In the genomic region with DNA sequence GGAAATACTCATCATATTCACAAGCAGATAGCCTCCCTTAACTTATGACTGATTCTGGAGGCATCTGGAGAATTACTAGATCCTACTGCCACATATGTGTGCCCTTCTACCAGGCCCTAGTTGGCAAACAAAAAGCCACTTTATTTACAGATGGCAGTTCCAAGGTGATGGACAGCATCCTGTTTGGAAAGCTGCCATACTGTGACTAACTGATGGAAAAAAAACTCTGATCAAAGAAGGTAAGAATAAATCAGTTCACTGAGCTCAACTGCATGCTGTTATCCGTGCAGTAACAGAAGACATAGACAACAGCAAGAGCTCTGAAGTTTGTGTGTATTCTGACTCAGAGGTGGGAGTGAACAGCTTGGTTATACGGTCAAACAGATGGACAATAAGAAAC, we compare ENCODE assay signal across 13 cellular contexts.
DNase-seq lines count a peak whose midpoint lies in the region; ATAC-seq, FAIRE-seq and TF ChIP-seq lines count a peak whose summit lies in the region.
"Had no signal": no experiment of that assay in that cellular context is flagged by ENCODE, and none has a peak within 500 bp of the region (broad histone marks: within the 10 kb centered on the region; RNA-seq: fewer than 3 reads in every experiment).

No MANE protein-coding gene starts in this region.

- no peak overlapping the region for H2AFZ ChIP-seq in endothelial cell of umbilical vein (ENCODE audit: low read depth, low read length)

- no peaks in the 10 kb centered on the region for H4K20me1 ChIP-seq in endothelial cell of umbilical vein (replicated peaks; ENCODE audit: control insufficient read depth, extremely low read depth, insufficient read depth, low read length)

- intact Hi-C loops in endothelial cell of umbilical vein (cut with micrococcal nuclease) (loop anchor here (10.0 kb wide), 1 partner anchor 436 kb away; a partner anchor contains a TSS), kidney (cut with DNase I) (no loop called here)

- H3K9ac ChIP-seq in endothelial cell of umbilical vein (replicated peaks; ENCODE audit: extremely low read depth, insufficient read depth, low read length) (no peak overlapping the region), kidney (ENCODE audit: low read length in 2 of 2) (no peak overlapping the region)

- CTCF ChIA-PET in endothelial cell of umbilical vein (lab: Charles Lee) (no interaction called here), T-cell (lab: Charles Lee) (no interaction called here)

- no peak overlapping the region for H3K4me3 Mint-ChIP-seq in T-cell
- H3K4me3 Mint-ChIP-seq: memory B cell had no signal

- ATAC-seq in GM21360 (IDR thresholded peaks at IDR 0.05; ENCODE audit: unreplicated experiment) (no peak), T-cell (replicated peaks in 1 of 4) (no peak)
- ATAC-seq: K562 had no signal

- no peaks in the 10 kb centered on the region for H3K79me2 ChIP-seq in endothelial cell of umbilical vein (ENCODE audit: control insufficient read depth, insufficient read depth, low read length)

- no peak for TF ChIP-seq POLR2A in endothelial cell of umbilical vein (IDR thresholded peaks at IDR 0.05; ENCODE audit: low read depth, low read length)

- POLR2A ChIA-PET in endothelial cell of umbilical vein (lab: Charles Lee) = no interaction called here
- POLR2A ChIA-PET in T-cell (lab: Charles Lee) = no interaction called here

- no peaks in the 10 kb centered on the region for H3K27me3 Mint-ChIP-seq in T-cell
- H3K27me3 Mint-ChIP-seq: memory B cell had no signal

- FAIRE-seq in endothelial cell of umbilical vein (lab: Jason Lieb, UNC) (peak; percentile 73), kidney (lab: Jason Lieb, UNC) (no peak)
- FAIRE-seq: K562 had no signal

- peaks cover 89% of the 10 kb centered on the region for H3K36me3 Mint-ChIP-seq in T-cell

- H3K27me3 ChIP-seq in endothelial cell of umbilical vein (ENCODE audit: control insufficient read depth in 2 of 2, insufficient read depth in 2 of 2, low read length in 2 of 2) = no peaks in the 10 kb centered on the region
- H3K27me3 ChIP-seq: SJCRH30 had no signal

- dilution Hi-C loops in endothelial cell of umbilical vein (cut with MboI; ENCODE audit: extremely low pct_ligation_motif_present, low sequenced_read_pairs) = no loop called here

- no TSS peak for BruUV-seq in endothelial cell of umbilical vein (replicated peaks; lab: Mats Ljungman, UMichigan)

- no peak overlapping the region for H3K27ac Mint-ChIP-seq in T-cell
- H3K27ac Mint-ChIP-seq: memory B cell had no signal

- H3K4me3 ChIP-seq in endothelial cell of umbilical vein (replicated peaks in 1 of 3; ENCODE audit: insufficient read depth in 1 of 3, low read depth in 1 of 3, low read length in 3 of 3) (no peak overlapping the region), kidney (ENCODE audit: low read length in 2 of 2) (no peak overlapping the region)
- H3K4me3 ChIP-seq: K562, SJCRH30 had no signal

- DNase-seq in NCI-H146 (lab: John Stamatoyannopoulos, UW) = peak; percentile 36
- no peak for DNase-seq in NCI-H146 treated with DMSO at 0.1 percent for 48 hours (lab: John Stamatoyannopoulos, UW; ENCODE audit: unreplicated experiment)
- DNase-seq in NCI-H69 (lab: John Stamatoyannopoulos, UW) = peak; percentile 94
- peak; percentile 84 for DNase-seq in endothelial cell of umbilical vein (ENCODE audit: low read depth, low spot score)
- DNase-seq in pons (ENCODE audit: low spot score) = peak; percentile 8
- no peak for DNase-seq in kidney
- no peak for DNase-seq in T-cell
- DNase-seq: activated CD8-positive, alpha-beta memory T cell treated with anti-CD3 and anti-CD28 coated beads, Interleukin-2, amount 50 U/mL, for 4 hours; H7; SJCRH30 had no signal

- H3K36me3 ChIP-seq in endothelial cell of umbilical vein (ENCODE audit: control insufficient read depth in 2 of 2, extremely low read depth in 1 of 2, insufficient read depth in 2 of 2, low read length in 2 of 2) (no peaks in the 10 kb centered on the region), kidney (ENCODE audit: control insufficient read depth in 1 of 2, insufficient read depth in 2 of 2, low read length in 2 of 2) (no peaks in the 10 kb centered on the region)
- H3K36me3 ChIP-seq: SJCRH30 had no signal

- H3K9me1 ChIP-seq in endothelial cell of umbilical vein (replicated peaks; ENCODE audit: control insufficient read depth, extremely low read depth, insufficient read depth, low read length) = no peaks in the 10 kb centered on the region

- TF ChIP-seq CTCF in endothelial cell of umbilical vein (IDR thresholded peaks at IDR 0.05; ENCODE audit: extremely low read depth in 1 of 2, insufficient read depth in 1 of 2, low read depth in 1 of 2, low read length in 2 of 2) (no peak), kidney (IDR thresholded peaks at IDR 0.05; ENCODE audit: borderline replicate concordance, extremely low read depth, insufficient read depth) (no peak)

- H3K4me1 ChIP-seq in endothelial cell of umbilical vein (ENCODE audit: control insufficient read depth, extremely low read depth, insufficient read depth, low read length) (peaks cover 8% of the 10 kb centered on the region), kidney (ENCODE audit: control insufficient read depth in 1 of 2, insufficient read depth in 1 of 2, low read depth in 1 of 2, low read length in 2 of 2) (no peaks in the 10 kb centered on the region)
- H3K4me1 ChIP-seq: SJCRH30 had no signal

- peaks cover 11 to 39% (median 34%) of the 10 kb centered on the region in 3 donors for H3K9me3 Mint-ChIP-seq in T-cell

- no peak overlapping the region for H3K27ac ChIP-seq in endothelial cell of umbilical vein (ENCODE audit: insufficient read depth, low read depth, low read length)
- no peak overlapping the region for H3K27ac ChIP-seq in kidney (ENCODE audit: low read depth in 2 of 2, low read length in 2 of 2)
- H3K27ac ChIP-seq: SJCRH30 had no signal

- no peak overlapping the region for H3K4me2 ChIP-seq in endothelial cell of umbilical vein (ENCODE audit: insufficient read depth, low read length)

- no peaks in the 10 kb centered on the region for H3K4me1 Mint-ChIP-seq in T-cell

- H3K9me3 ChIP-seq in endothelial cell of umbilical vein (replicated peaks; ENCODE audit: control insufficient read depth, insufficient read depth, low read length) (no peaks in the 10 kb centered on the region), kidney (ENCODE audit: control insufficient read depth in 1 of 2, low read length in 2 of 2) (no peaks in the 10 kb centered on the region)

TF ChIP-seq in endothelial cell of umbilical vein, 7 proteins besides CTCF, POLR2A, EP300 and RAD21:
- TF ChIP-seq EZH2 (IDR thresholded peaks at IDR 0.05; ENCODE audit: borderline replicate concordance, low read depth, low read length, severe bottlenecking) (no peak), JUN (IDR thresholded peaks at IDR 0.05; ENCODE audit: borderline replicate concordance, insufficient read depth, insufficient read length, low read depth) (peak; percentile 34), FOS (IDR thresholded peaks at IDR 0.05; ENCODE audit: borderline replicate concordance, insufficient read depth, low read length) (peak; percentile 49), MYC (IDR thresholded peaks at IDR 0.05; ENCODE audit: low read depth, low read length) (no peak), GATA2 (IDR thresholded peaks at IDR 0.05; ENCODE audit: insufficient read depth, insufficient read length, low read depth, low read length) (no peak), POLR2AphosphoS5 (IDR thresholded peaks at IDR 0.05; ENCODE audit: insufficient read depth, low read depth, low read length) (peak; percentile 19)
- TF ChIP-seq, protein P1, sequence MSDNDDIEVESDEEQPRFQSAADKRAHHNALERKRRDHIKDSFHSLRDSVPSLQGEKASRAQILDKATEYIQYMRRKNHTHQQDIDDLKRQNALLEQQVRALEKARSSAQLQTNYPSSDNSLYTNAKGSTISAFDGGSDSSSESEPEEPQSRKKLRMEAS (IDR thresholded peaks at IDR 0.05; ENCODE audit: insufficient read depth, insufficient read length) = no peak

Comparison
In these comparisons a context has a peak if more than half of its experiments do, and no peak if none do; other contexts are left out.
1. DNase-seq: peak in NCI-H146 (single experiment), NCI-H69 (single experiment), endothelial cell of umbilical vein (single experiment) and pons (single experiment); none in NCI-H146 treated with DMSO at 0.1 percent for 48 hours (single experiment), kidney (single experiment) and T-cell (0 of 34).